ENCODE assay signal across 12 cellular contexts in genomic region chr17:57990037-57990436, GRCh38. TPM values are rescaled to one million over a fixed set of nuclear protein-coding genes. Genes with fewer than 3 reads are reported as not detected.
DNase-seq lines count a peak whose midpoint lies in the region; ATAC-seq and TF ChIP-seq lines count a peak whose summit lies in the region.
"Had no signal": no experiment of that assay in that cellular context is flagged by ENCODE, and none has a peak within 500 bp of the region (broad histone marks: within the 10 kb centered on the region; RNA-seq: fewer than 3 reads in every experiment).

No MANE protein-coding gene starts in this region.

- H3K27me3 ChIP-seq in Karpas-422 (ENCODE audit: low read length) = no peaks in the 10 kb centered on the region
- H3K27me3 ChIP-seq in esophagus muscularis mucosa = no peaks in the 10 kb centered on the region
- H3K27me3 ChIP-seq: ascending aorta had no signal

- peak overlapping the region; percentile 2 to 84 for H3K4me3 Mint-ChIP-seq in activated T-cell treated with anti-CD3 and anti-CD28 coated beads, Interleukin-2, amount 50 U/mL, for 72 hours
- peak overlapping the region; percentile 88 for H3K4me3 Mint-ChIP-seq in progenitor cell of endocrine pancreas (ENCODE audit: low read depth)

- no peaks in the 10 kb centered on the region for H3K9me2 ChIP-seq in Karpas-422 (replicated peaks; ENCODE audit: insufficient read depth, low read length)

- intact Hi-C loops in esophagus muscularis mucosa (cut with DNase I) = no loop called here

- no peak for TF ChIP-seq EP300 in esophagus muscularis mucosa (IDR thresholded peaks at IDR 0.05)

- peak overlapping the region; percentile 82 for H3K9ac ChIP-seq in Karpas-422 (ENCODE audit: low read length)
- H3K9ac ChIP-seq: KMS-11 had no signal

- H3K4me1 ChIP-seq in Karpas-422 (ENCODE audit: low read length) (peaks cover 68% of the 10 kb centered on the region), esophagus muscularis mucosa (peaks cover 38 to 58% (median 53%) of the 10 kb centered on the region in 4 donors)

- H3K27me3 Mint-ChIP-seq in activated T-cell treated with anti-CD3 and anti-CD28 coated beads, Interleukin-2, amount 50 U/mL, for 72 hours (ENCODE audit: low read depth) = no peaks in the 10 kb centered on the region
- H3K27me3 Mint-ChIP-seq in progenitor cell of endocrine pancreas = no peaks in the 10 kb centered on the region

- no peak overlapping the region for H3K27ac Mint-ChIP-seq in activated T-cell treated with anti-CD3 and anti-CD28 coated beads, Interleukin-2, amount 50 U/mL, for 72 hours
- H3K27ac Mint-ChIP-seq in progenitor cell of endocrine pancreas = peak overlapping the region; percentile 23

- TF ChIP-seq POLR2A in esophagus muscularis mucosa (IDR thresholded peaks at IDR 0.05; ENCODE audit: low read depth) = no peak

- peaks cover 3 to 4% of the 10 kb centered on the region in 2 donors for H3K36me3 Mint-ChIP-seq in activated T-cell treated with anti-CD3 and anti-CD28 coated beads, Interleukin-2, amount 50 U/mL, for 72 hours (ENCODE audit: insufficient read depth in 2 of 2)
- H3K36me3 Mint-ChIP-seq in progenitor cell of endocrine pancreas (ENCODE audit: insufficient read depth) = no peaks in the 10 kb centered on the region

- DNase-seq in activated T-cell treated with anti-CD3 and anti-CD28 coated beads, Interleukin-2, amount 50 U/mL, for 72 hours = no peak
- DNase-seq in activated T-cell treated with anti-CD3 and anti-CD28 coated beads for 4 hours (no peak), Karpas-422 (no peak), esophagus muscularis mucosa (ENCODE audit: extremely low spot score) (no peak), progenitor cell of endocrine pancreas (ENCODE audit: low spot score, unreplicated experiment) (no peak), MV-4-11 (lab: John Stamatoyannopoulos, UW) (no peak), kidney glomerular epithelial cell (lab: John Stamatoyannopoulos, UW) (no peak), globus pallidus (ENCODE audit: low spot score) (no peak)
- DNase-seq: DND-41 had no signal

- H3K4me1 Mint-ChIP-seq in activated T-cell treated with anti-CD3 and anti-CD28 coated beads, Interleukin-2, amount 50 U/mL, for 72 hours (ENCODE audit: low read depth) = peaks cover 48% of the 10 kb centered on the region
- H3K4me1 Mint-ChIP-seq in progenitor cell of endocrine pancreas (ENCODE audit: low read depth) = peaks cover 67% of the 10 kb centered on the region

- 84% methylated on average over 2 of the region's 2 CpGs for WGBS in esophagus muscularis mucosa

- H3K27ac ChIP-seq in Karpas-422 (ENCODE audit: low read length) (peak overlapping the region; percentile 85), esophagus muscularis mucosa (replicated peaks in 1 of 4) (peak overlapping the region; percentile 97 to 98 (median 98))
- H3K27ac ChIP-seq: KMS-11 had no signal

- no peaks in the 10 kb centered on the region for H3K9me3 Mint-ChIP-seq in activated T-cell treated with anti-CD3 and anti-CD28 coated beads, Interleukin-2, amount 50 U/mL, for 72 hours
- H3K9me3 Mint-ChIP-seq in progenitor cell of endocrine pancreas (ENCODE audit: low read depth) = no peaks in the 10 kb centered on the region

- H3K36me3 ChIP-seq in Karpas-422 (ENCODE audit: insufficient read depth, low read length) (no peaks in the 10 kb centered on the region), esophagus muscularis mucosa (no peaks in the 10 kb centered on the region)
- H3K36me3 ChIP-seq: ascending aorta had no signal

- no peaks in the 10 kb centered on the region for H3K9me3 ChIP-seq in Karpas-422 (ENCODE audit: low read length)
- no peaks in the 10 kb centered on the region for H3K9me3 ChIP-seq in esophagus muscularis mucosa
- H3K9me3 ChIP-seq: ascending aorta had no signal

- peaks cover 27% of the 10 kb centered on the region for H3K79me2 ChIP-seq in Karpas-422 (ENCODE audit: low read length)

- TF ChIP-seq CTCF in esophagus muscularis mucosa (IDR thresholded peaks at IDR 0.05) = no peak
- TF ChIP-seq CTCF in progenitor cell of endocrine pancreas (IDR thresholded peaks at IDR 0.05; ENCODE audit: unreplicated experiment) = no peak

- ATAC-seq in activated T-cell treated with anti-CD3 and anti-CD28 coated beads, Interleukin-2, amount 50 U/mL, for 72 hours (replicated peaks in 1 of 2) = no peak
- ATAC-seq: left lobe of liver had no signal

- no peak overlapping the region for H2AFZ ChIP-seq in Karpas-422 (ENCODE audit: low read length)

- H3K4me3 ChIP-seq in Karpas-422 (ENCODE audit: low read length) (0 out of 2 replicates have a peak overlapping the region, but pooled peaks have one; percentile 77), esophagus muscularis mucosa (no peak overlapping the region)
- H3K4me3 ChIP-seq: ascending aorta had no signal

- peak overlapping the region; percentile 89 for H3K4me2 ChIP-seq in Karpas-422 (ENCODE audit: low read depth, low read length, poor library complexity, severe bottlenecking)
- H3K4me2 ChIP-seq: KMS-11 had no signal

- no peaks in the 10 kb centered on the region; the same call in 1 of the 2 replicates for H4K20me1 ChIP-seq in Karpas-422 (ENCODE audit: insufficient read depth, low read depth, low read length)

RNA-seq across cellular contexts. Expression of gene VEZF1, which starts 2.0 kb away (rescaled TPM):
- 10 to 100 TPM; 42.6 to 44.6 TPM for total RNA-seq in activated T-cell treated with anti-CD3 and anti-CD28 coated beads, Interleukin-2, amount 50 U/mL, for 72 hours
- 32.6 and 53.4 TPM in 2 replicates for total RNA-seq in Karpas-422 (2014; rRNA removed; shearing (Covaris generic); ENCODE audit: low replicate concordance)
- total RNA-seq in esophagus muscularis mucosa = 100 to 1,000 TPM in 3 of 4 donors, 10 to 100 TPM in 1; 98.9 to 154 (median 121) TPM
- total RNA-seq in progenitor cell of endocrine pancreas = 103 and 110 TPM in 2 replicates

RNA-seq across cellular contexts. Expression of gene SRSF1, which starts 17.0 kb away (rescaled TPM):
- total RNA-seq in activated T-cell treated with anti-CD3 and anti-CD28 coated beads, Interleukin-2, amount 50 U/mL, for 72 hours = 100 to 1,000 TPM; 233 to 281 TPM
- total RNA-seq in Karpas-422 (2014; rRNA removed; shearing (Covaris generic); ENCODE audit: low replicate concordance) = 347 and 387 TPM in 2 replicates
- total RNA-seq in esophagus muscularis mucosa = 100 to 1,000 TPM; 136 to 185 (median 156) TPM
- 319 and 326 TPM in 2 replicates for total RNA-seq in progenitor cell of endocrine pancreas

RNA-seq across cellular contexts. Expression of gene CUEDC1, which starts 34.8 kb away (rescaled TPM):
- 1 to 10 TPM; 1.1 to 1.4 TPM for total RNA-seq in activated T-cell treated with anti-CD3 and anti-CD28 coated beads, Interleukin-2, amount 50 U/mL, for 72 hours
- 0.71 and 2.6 TPM in 2 replicates for total RNA-seq in Karpas-422 (2014; rRNA removed; shearing (Covaris generic); ENCODE audit: low replicate concordance)
- 10 to 100 TPM; 30.3 to 72.2 (median 51.2) TPM for total RNA-seq in esophagus muscularis mucosa
- 29.2 and 30.8 TPM in 2 replicates for total RNA-seq in progenitor cell of endocrine pancreas
